8 cellular contexts compared by ENCODE assay signal in the genomic region with DNA sequence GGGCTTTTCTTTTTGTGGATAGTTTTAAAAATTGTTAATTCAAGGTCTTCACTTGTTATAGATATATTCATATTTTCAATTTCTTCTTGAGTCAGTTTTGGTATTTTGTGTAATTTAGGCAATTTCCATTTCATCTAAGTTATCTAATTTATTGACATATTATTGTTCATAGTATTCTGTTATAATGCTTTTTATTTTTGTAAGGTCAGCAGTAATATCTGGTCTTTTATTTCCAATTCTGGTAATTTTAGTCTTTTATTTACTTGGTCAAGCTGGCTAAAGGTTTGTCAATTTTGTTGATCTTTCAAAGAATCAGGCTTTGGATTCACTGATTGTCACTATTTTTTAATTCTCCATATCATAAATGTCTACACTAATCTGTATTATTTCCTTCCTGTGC.
"Had no signal": no experiment of that assay in that cellular context is flagged by ENCODE, and none has a peak within 500 bp of the region (broad histone marks: within the 10 kb centered on the region; RNA-seq: fewer than 3 reads in every experiment).

No MANE protein-coding gene starts in this region.

- H2AFZ ChIP-seq: GM23338 had no signal

- H3K4me2 ChIP-seq: GM23338, KMS-11 had no signal

- H3K9ac ChIP-seq: KMS-11 had no signal

- DNase-seq: H9, Karpas-422, KBM-7 had no signal

- FAIRE-seq: H1, H54, HTR-8/SVneo had no signal

- H3K4me3 ChIP-seq: GM23338 had no signal

- ATAC-seq: GM23338 had no signal

- H3K27ac ChIP-seq: KMS-11 had no signal
